ENCODE assay signal across 17 cellular contexts in genomic region chr20:46801003-46801702, GRCh38.
A peak's percentile ranks its signal among the peaks of the same experiment; 100 is the strongest.
DNase-seq lines count a peak whose midpoint lies in the region; ATAC-seq, FAIRE-seq and TF ChIP-seq lines count a peak whose summit lies in the region.
"Had no signal": no experiment of that assay in that cellular context is flagged by ENCODE, and none has a peak within 500 bp of the region (broad histone marks: within the 10 kb centered on the region; RNA-seq: fewer than 3 reads in every experiment).

No MANE protein-coding gene starts in this region.

- no TSS peak for BruUV-seq in K562 (replicated peaks; lab: Mats Ljungman, UMichigan)

- no peaks in the 10 kb centered on the region for H3K9me1 ChIP-seq in K562 (ENCODE audit: control insufficient read depth, insufficient read depth, low read length)

- no peaks in the 10 kb centered on the region for H3K36me3 Mint-ChIP-seq in GM23338 (ENCODE audit: low read depth)
- peaks cover 8% of the 10 kb centered on the region for H3K36me3 Mint-ChIP-seq in glutamatergic neuron (ENCODE audit: unreplicated experiment)
- H3K36me3 Mint-ChIP-seq: CD8-positive, alpha-beta T cell had no signal

- no peak for TF ChIP-seq EP300 in K562 (IDR thresholded peaks at IDR 0.05; ENCODE audit: low read length)

- ATAC-seq in GM23338 (no peak), K562 (no peak)
- ATAC-seq: CD8-positive, alpha-beta T cell had no signal

- H3K4me1 Mint-ChIP-seq in GM23338 (peaks cover 15% of the 10 kb centered on the region; the same call in 2 of the 3 replicates), glutamatergic neuron (ENCODE audit: low read depth, unreplicated experiment) (peaks cover 41% of the 10 kb centered on the region)

- H3K27me3 Mint-ChIP-seq in GM23338 (ENCODE audit: insufficient read depth, low read depth, poor library complexity) (no peaks in the 10 kb centered on the region), glutamatergic neuron (ENCODE audit: unreplicated experiment) (peaks cover 12% of the 10 kb centered on the region)

- POLR2A ChIA-PET in K562 (lab: Yijun Ruan, JAX) = interaction anchor here (0.6 to 0.7 kb wide), 2 partner anchors 9 to 26 kb away, joined by 3 to 5 read pairs; no protein-coding TSS in a partner anchor

- H3K9me2 ChIP-seq in GM23338 (ENCODE audit: insufficient read depth) = no peaks in the 10 kb centered on the region

- no peak for TF ChIP-seq RAD21 in K562 (CRISPR knock-in tag; conservative IDR thresholded peaks at IDR 0.05 in 1 of 2, IDR thresholded peaks at IDR 0.05 in 1 of 2)

- H3K27me3 ChIP-seq in GM23338 (ENCODE audit: insufficient read depth) (no peaks in the 10 kb centered on the region), K562 (ENCODE audit: control insufficient read depth in 2 of 2, insufficient read depth in 2 of 2, low read length in 2 of 2) (peaks cover 4 to 34% of the 10 kb centered on the region in 2 experiments; a peak in 4 of 5 replicates)
- no peaks in the 10 kb centered on the region for H3K27me3 ChIP-seq in effector memory CD4-positive, alpha-beta T cell (replicated peaks; ENCODE audit: control insufficient read depth, insufficient read depth, low read length, poor library complexity, severe bottlenecking)

- no peak for FAIRE-seq in K562 (lab: Jason Lieb, UNC)
- FAIRE-seq: D721Med had no signal

- H3K4me3 ChIP-seq in GM23338 (no peak overlapping the region), K562 (no peak overlapping the region)
- no peak overlapping the region for H3K4me3 ChIP-seq in effector memory CD4-positive, alpha-beta T cell (ENCODE audit: insufficient read depth, low read depth, low read length, poor library complexity, severe bottlenecking)
- H3K4me3 ChIP-seq: HAP-1 had no signal

- H3K4me2 ChIP-seq in GM23338 = no peak overlapping the region
- H3K4me2 ChIP-seq in K562 (ENCODE audit: insufficient read depth, low read length) = no peak overlapping the region

- in situ Hi-C loops in K562 (cut with MboI) = no loop called here

- no peaks in the 10 kb centered on the region for H3F3A ChIP-seq in GM23338 (replicated peaks; ENCODE audit: low read depth)

- intact Hi-C loops in K562 (cut with micrococcal nuclease) = no loop called here

- TF ChIP-seq POLR2A in K562 (conservative IDR thresholded peaks at IDR 0.05) = no peak

- peak overlapping the region; percentile 52; the same call in 1 of the 2 replicates for H3K27ac Mint-ChIP-seq in GM23338
- H3K27ac Mint-ChIP-seq in glutamatergic neuron (ENCODE audit: unreplicated experiment) = peak overlapping the region; percentile 24
- H3K27ac Mint-ChIP-seq: CD8-positive, alpha-beta T cell had no signal

- H2AFZ ChIP-seq in GM23338 (no peak overlapping the region), K562 (ENCODE audit: low read depth, low read length) (no peak overlapping the region)

- H3K79me2 ChIP-seq in GM23338 (replicated peaks; ENCODE audit: insufficient read depth) (no peaks in the 10 kb centered on the region), K562 (ENCODE audit: control insufficient read depth, insufficient read depth, low read length) (no peaks in the 10 kb centered on the region)

- no peaks in the 10 kb centered on the region for H3K36me3 ChIP-seq in GM23338 (ENCODE audit: insufficient read depth)
- no peaks in the 10 kb centered on the region for H3K36me3 ChIP-seq in K562 (ENCODE audit: control insufficient read depth, insufficient read depth, low read length)
- H3K36me3 ChIP-seq in effector memory CD4-positive, alpha-beta T cell (ENCODE audit: control insufficient read depth, insufficient read depth, low read length) = no peaks in the 10 kb centered on the region
- H3K36me3 ChIP-seq: BE2C, HAP-1 had no signal

- H3K4me1 ChIP-seq in GM23338 (ENCODE audit: insufficient read depth) (no peaks in the 10 kb centered on the region; the same call in 1 of the 2 replicates), K562 (replicated peaks in 1 of 2; ENCODE audit: control insufficient read depth in 2 of 2, insufficient read depth in 2 of 2, low read length in 2 of 2) (no peaks in the 10 kb centered on the region; a peak in 1 of 5 replicates)
- H3K4me1 ChIP-seq in effector memory CD4-positive, alpha-beta T cell (ENCODE audit: control insufficient read depth, insufficient read depth, low read length, poor library complexity, severe bottlenecking) = no peaks in the 10 kb centered on the region
- H3K4me1 ChIP-seq: BE2C, HAP-1 had no signal

- no peak for DNase-seq in GM23338 (ENCODE audit: low spot score)
- peak; percentile 24 for DNase-seq in NCI-H524 treated with DMSO at 0.1 percent for 48 hours (lab: John Stamatoyannopoulos, UW)
- no peak for DNase-seq in K562 (ENCODE audit: extremely low read depth in 1 of 4, low spot score in 3 of 4)
- DNase-seq in glutamatergic neuron = no peak
- no peak for DNase-seq in NOMO-1 treated with dmso at 0.1 percent for 144 hours (lab: John Stamatoyannopoulos, UW; ENCODE audit: unreplicated experiment)
- no peak for DNase-seq in NCI-H187 (lab: John Stamatoyannopoulos, UW)
- DNase-seq in effector memory CD4-positive, alpha-beta T cell = no peak
- no peak for DNase-seq in KG1 (lab: John Stamatoyannopoulos, UW)
- DNase-seq: ACHN; BE2C; CD8-positive, alpha-beta T cell; NCI-H1092; NCI-H1694; NCI-H446; NCI-H774 had no signal

- CTCF ChIA-PET in K562 (lab: Yijun Ruan, JAX; ENCODE audit: low intra/inter-chr PET ratio) = no interaction called here

- no peaks in the 10 kb centered on the region for H4K20me1 ChIP-seq in GM23338 (replicated peaks; ENCODE audit: insufficient read depth)
- H4K20me1 ChIP-seq in K562 (replicated peaks; ENCODE audit: control insufficient read depth, insufficient read depth, low read length) = no peaks in the 10 kb centered on the region

- TF ChIP-seq CTCF in GM23338 (conservative IDR thresholded peaks at IDR 0.05; ENCODE audit: low read depth in 2 of 2) (no peak), K562 (IDR thresholded peaks at IDR 0.05 in 2 of 3, conservative IDR thresholded peaks at IDR 0.05 in 1 of 3; ENCODE audit: insufficient read depth in 2 of 3, low read depth in 1 of 3, low read length in 3 of 3) (no peak), glutamatergic neuron (IDR thresholded peaks at IDR 0.05; ENCODE audit: partially characterized antibody, unreplicated experiment) (no peak)

- H3K4me3 Mint-ChIP-seq in GM23338 (no peak overlapping the region), glutamatergic neuron (ENCODE audit: unreplicated experiment) (no peak overlapping the region)
- H3K4me3 Mint-ChIP-seq: CD8-positive, alpha-beta T cell had no signal

- H3K9me3 Mint-ChIP-seq in GM23338 (no peaks in the 10 kb centered on the region), glutamatergic neuron (ENCODE audit: unreplicated experiment) (peaks cover 8% of the 10 kb centered on the region)
- H3K9me3 Mint-ChIP-seq: CD8-positive, alpha-beta T cell had no signal

- H3K9ac ChIP-seq in K562 (ENCODE audit: insufficient read depth in 1 of 2, low read depth in 2 of 2, low read length in 2 of 2) = no peak overlapping the region

- H3K27ac ChIP-seq in GM23338 (ENCODE audit: low read depth) (no peak overlapping the region), K562 (ENCODE audit: extremely low read depth, low read depth, low read length) (no peak overlapping the region)
- no peak overlapping the region for H3K27ac ChIP-seq in effector memory CD4-positive, alpha-beta T cell (ENCODE audit: insufficient read depth, low read length, poor library complexity, severe bottlenecking)

- H3K9me3 ChIP-seq in K562 (replicated peaks; ENCODE audit: control insufficient read depth, insufficient read depth, low read depth, low read length) = no peaks in the 10 kb centered on the region
- no peaks in the 10 kb centered on the region for H3K9me3 ChIP-seq in effector memory CD4-positive, alpha-beta T cell (ENCODE audit: control insufficient read depth, low read length)
- H3K9me3 ChIP-seq: BE2C, HAP-1 had no signal

- WGBS in K562 (ENCODE audit: insufficient coverage, low coverage, missing lambda C conversion rate) = 2% methylated on average over 12 of the region's 12 CpGs

TF ChIP-seq in GM23338, 12 proteins besides CTCF, POLR2A, EP300 and RAD21 (continues in another document):
- no peak for TF ChIP-seq POLR2AphosphoS5 (IDR thresholded peaks at IDR 0.05; ENCODE audit: low read depth)
- TF ChIP-seq JUNB (IDR thresholded peaks at IDR 0.05; ENCODE audit: unreplicated experiment) = no peak
- no peak for TF ChIP-seq NANOG (IDR thresholded peaks at IDR 0.05; ENCODE audit: borderline replicate concordance)
- TF ChIP-seq EZH2 (IDR thresholded peaks at IDR 0.05; ENCODE audit: low read depth, unreplicated experiment) = no peak
- no peak for TF ChIP-seq ZNF331 (CRISPR knock-in tag; IDR thresholded peaks at IDR 0.05; ENCODE audit: low read depth)

TF ChIP-seq in K562, 482 proteins besides CTCF, POLR2A, EP300 and RAD21:
- TF ChIP-seq ZNF707 (CRISPR knock-in tag; conservative IDR thresholded peaks at IDR 0.05) = no peak
- TF ChIP-seq PKNOX1 (IDR thresholded peaks at IDR 0.05) = peak; percentile 56
- no peak for TF ChIP-seq EWSR1 (IDR thresholded peaks at IDR 0.05; ENCODE audit: borderline replicate concordance, low read depth, partially characterized antibody)
- TF ChIP-seq RBM25 (IDR thresholded peaks at IDR 0.05; ENCODE audit: low read depth, low read length, severe bottlenecking) = peak; percentile 27
- TF ChIP-seq SNRNP70 (optimal IDR thresholded peaks at IDR 0.05; ENCODE audit: low read depth, low read length) = no peak
- no peak for TF ChIP-seq TAF7 (tag; IDR thresholded peaks at IDR 0.05)
- TF ChIP-seq GATAD2B (IDR thresholded peaks at IDR 0.05; ENCODE audit: borderline replicate concordance) = no peak
- no peak for TF ChIP-seq CEBPG (CRISPR knock-in tag; IDR thresholded peaks at IDR 0.05)
- peak in 1 of 2 experiments; percentile 31; a peak in 1 of 4 replicates for TF ChIP-seq CEBPG (tag; conservative IDR thresholded peaks at IDR 0.05 in 1 of 2, IDR thresholded peaks at IDR 0.05 in 1 of 2)
- no peak for TF ChIP-seq SIN3A (IDR thresholded peaks at IDR 0.05; ENCODE audit: borderline replicate concordance in 2 of 2, control insufficient read depth in 1 of 2, low read depth in 2 of 2, low read length in 2 of 2)
- no peak for TF ChIP-seq GATAD2A (IDR thresholded peaks at IDR 0.05)
- no peak for TF ChIP-seq HDAC3 (IDR thresholded peaks at IDR 0.05; ENCODE audit: borderline replicate concordance, partially characterized antibody)
